ENCODE assay signal across 17 cellular contexts in the genomic region with DNA sequence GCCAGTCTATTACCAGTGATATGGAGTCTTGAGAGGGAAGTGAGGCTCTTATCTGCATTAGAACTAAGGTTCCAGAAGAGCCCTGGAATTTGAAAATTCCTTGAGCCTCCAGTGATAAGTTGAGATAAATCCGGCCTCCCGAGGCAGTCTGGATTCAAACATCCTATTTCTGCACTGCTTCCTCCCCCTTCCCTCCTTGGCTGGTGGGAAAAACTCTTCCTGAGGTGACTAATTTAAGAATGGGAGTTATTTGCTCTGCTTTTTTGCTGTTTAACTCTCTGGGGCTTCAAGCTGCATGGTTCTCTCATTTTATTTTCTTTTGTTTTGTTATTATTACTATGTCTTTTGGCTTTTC. TPM values are rescaled to one million over a fixed set of nuclear protein-coding genes. Genes with fewer than 3 reads are reported as not detected.
DNase-seq lines count a peak whose midpoint lies in the region; ATAC-seq and TF ChIP-seq lines count a peak whose summit lies in the region.
"Had no signal": no experiment of that assay in that cellular context is flagged by ENCODE, and none has a peak within 500 bp of the region (broad histone marks: within the 10 kb centered on the region; RNA-seq: fewer than 3 reads in every experiment).

No MANE protein-coding gene starts in this region.

- H4K8ac ChIP-seq in trophoblast cell (ENCODE audit: low read depth, low read length): no peak overlapping the region

- no peak overlapping the region for H3K18ac ChIP-seq in trophoblast cell (ENCODE audit: low read length)

- H3K79me1 ChIP-seq in trophoblast cell (ENCODE audit: low read length): no peaks in the 10 kb centered on the region

- ATAC-seq in GM23338: no peak
- no peak for ATAC-seq in HG02623 (IDR thresholded peaks at IDR 0.05; ENCODE audit: unreplicated experiment)
- ATAC-seq: activated naive CD8-positive, alpha-beta T cell treated with anti-CD3 and anti-CD28 coated beads, Interleukin-2, amount 50 U/mL, for 24 hours; activated T-cell treated with anti-CD3 and anti-CD28 coated beads, Interleukin-2, amount 50 U/mL, for 4 hours; PC-3 had no signal

- H3K4me2 ChIP-seq in GM23338: no peak overlapping the region
- H3K4me2 ChIP-seq in trophoblast cell (ENCODE audit: low read length): peak overlapping the region; percentile 38

- peaks cover 5% of the 10 kb centered on the region for H3K27me3 Mint-ChIP-seq in GM23338 (ENCODE audit: insufficient read depth, low read depth, poor library complexity)
- H3K27me3 Mint-ChIP-seq: activated naive CD8-positive, alpha-beta T cell treated with anti-CD3 and anti-CD28 coated beads, Interleukin-2, amount 50 U/mL, for 24 hours had no signal

- TF ChIP-seq POLR2A in prostate gland (IDR thresholded peaks at IDR 0.05): no peak

- H2AFZ ChIP-seq in GM23338 (no peak overlapping the region), trophoblast cell (ENCODE audit: insufficient read depth, low read length, poor library complexity) (no peak overlapping the region)

- no peaks in the 10 kb centered on the region for H3K9me2 ChIP-seq in GM23338 (ENCODE audit: insufficient read depth)

- no peak overlapping the region for H4K91ac ChIP-seq in trophoblast cell (ENCODE audit: low read depth, low read length)

- H3K36me3 ChIP-seq in GM23338 (ENCODE audit: insufficient read depth) (no peaks in the 10 kb centered on the region), left ventricle myocardium inferior (no peaks in the 10 kb centered on the region), trophoblast cell (ENCODE audit: control insufficient read depth in 1 of 2, insufficient read depth in 2 of 2, low read length in 2 of 2) (no peaks in the 10 kb centered on the region), prostate gland (no peaks in the 10 kb centered on the region)

- H3K4ac ChIP-seq in trophoblast cell (ENCODE audit: low read depth, low read length): no peak overlapping the region

- H3K4me3 Mint-ChIP-seq in GM23338: no peak overlapping the region
- H3K4me3 Mint-ChIP-seq: activated naive CD8-positive, alpha-beta T cell treated with anti-CD3 and anti-CD28 coated beads, Interleukin-2, amount 50 U/mL, for 24 hours; activated T-cell treated with anti-CD3 and anti-CD28 coated beads, Interleukin-2, amount 50 U/mL, for 4 hours; CD8-positive, alpha-beta memory T cell had no signal

- H3K4me3 ChIP-seq in GM23338: no peak overlapping the region
- H3K4me3 ChIP-seq in cardiac fibroblast (replicated peaks in 1 of 2; ENCODE audit: low read depth in 2 of 2, low read length in 2 of 2): no peak overlapping the region
- no peak overlapping the region for H3K4me3 ChIP-seq in left ventricle myocardium inferior
- no peak overlapping the region for H3K4me3 ChIP-seq in trophoblast cell (ENCODE audit: low read depth, low read length)
- no peak overlapping the region for H3K4me3 ChIP-seq in prostate gland

- H2BK5ac ChIP-seq in trophoblast cell (ENCODE audit: low read depth, low read length, poor library complexity): no peak overlapping the region

- no peak overlapping the region for H3K27ac Mint-ChIP-seq in GM23338
- H3K27ac Mint-ChIP-seq: activated naive CD8-positive, alpha-beta T cell treated with anti-CD3 and anti-CD28 coated beads, Interleukin-2, amount 50 U/mL, for 24 hours; CD8-positive, alpha-beta memory T cell had no signal

- H3K14ac ChIP-seq in trophoblast cell (ENCODE audit: low read length): no peak overlapping the region

- H3K4me1 Mint-ChIP-seq in GM23338: peaks cover 7% of the 10 kb centered on the region
- H3K4me1 Mint-ChIP-seq: activated naive CD8-positive, alpha-beta T cell treated with anti-CD3 and anti-CD28 coated beads, Interleukin-2, amount 50 U/mL, for 24 hours; CD8-positive, alpha-beta memory T cell had no signal

- DNase-seq in GM23338 (ENCODE audit: low spot score): peak; percentile 21
- DNase-seq in cardiac fibroblast (ENCODE audit: low read depth in 2 of 2): peak; percentile 49 to 78
- DNase-seq in left ventricle myocardium inferior: no peak
- DNase-seq in trophoblast cell: peak in 1 of 2 donors; percentile 5
- no peak for DNase-seq in Kasumi-1 (lab: John Stamatoyannopoulos, UW)
- no peak for DNase-seq in NCI-H510A treated with DMSO at 0.1 percent for 48 hours (lab: John Stamatoyannopoulos, UW)
- DNase-seq in prostate gland (ENCODE audit: low spot score): no peak
- DNase-seq: activated CD4-positive, alpha-beta T cell treated with anti-CD3 and anti-CD28 coated beads, Interleukin-2, amount 50 U/mL, for 48 hours; activated naive CD8-positive, alpha-beta T cell treated with anti-CD3 and anti-CD28 coated beads, Interleukin-2, amount 50 U/mL, for 24 hours; activated T-cell treated with anti-CD3 and anti-CD28 coated beads, Interleukin-2, amount 50 U/mL, for 4 hours; CD8-positive, alpha-beta memory T cell; NCI-H187; NCI-H524; PC-3; small intestine; stimulated activated naive CD4-positive, alpha-beta T cell had no signal

- no peak overlapping the region for H2AK5ac ChIP-seq in trophoblast cell (ENCODE audit: low read length)

- H2BK120ac ChIP-seq in trophoblast cell (ENCODE audit: insufficient read depth, low read length, poor library complexity): no peak overlapping the region

- H4K12ac ChIP-seq in trophoblast cell (ENCODE audit: low read depth, low read length): no peak overlapping the region

- H3K9me3 ChIP-seq in left ventricle myocardium inferior (replicated peaks) (peaks cover 8% of the 10 kb centered on the region), trophoblast cell (ENCODE audit: insufficient read depth, low read depth, low read length) (no peaks in the 10 kb centered on the region), prostate gland (no peaks in the 10 kb centered on the region)

- H4K20me1 ChIP-seq in GM23338 (replicated peaks; ENCODE audit: insufficient read depth): no peaks in the 10 kb centered on the region

- no peak overlapping the region for H3K27ac ChIP-seq in GM23338 (ENCODE audit: low read depth)
- H3K27ac ChIP-seq in left ventricle myocardium inferior (replicated peaks): peak overlapping the region; percentile 67
- no peak overlapping the region for H3K27ac ChIP-seq in trophoblast cell (ENCODE audit: low read depth, low read length)
- no peak overlapping the region for H3K27ac ChIP-seq in prostate gland

- H3K9me3 Mint-ChIP-seq in GM23338: peaks cover 17% of the 10 kb centered on the region

- H3K27me3 ChIP-seq in GM23338 (ENCODE audit: insufficient read depth) (no peaks in the 10 kb centered on the region), left ventricle myocardium inferior (ENCODE audit: low read depth) (no peaks in the 10 kb centered on the region), trophoblast cell (ENCODE audit: insufficient read depth, low read length) (no peaks in the 10 kb centered on the region), prostate gland (replicated peaks; ENCODE audit: insufficient read depth) (no peaks in the 10 kb centered on the region)

- no peak overlapping the region for H3K9ac ChIP-seq in trophoblast cell (ENCODE audit: low read length)

- H3F3A ChIP-seq in GM23338 (replicated peaks; ENCODE audit: low read depth): no peaks in the 10 kb centered on the region

- H3K36me3 Mint-ChIP-seq in GM23338 (ENCODE audit: low read depth): peaks cover 10% of the 10 kb centered on the region; the same call in 2 of the 3 replicates

- intact Hi-C loops in left ventricle myocardium inferior (cut with micrococcal nuclease): no loop called here
- intact Hi-C loops in prostate gland (cut with DNase I): no loop called here

- TF ChIP-seq CTCF in GM23338 (conservative IDR thresholded peaks at IDR 0.05; ENCODE audit: low read depth in 2 of 2) (no peak), cardiac fibroblast (IDR thresholded peaks at IDR 0.05; ENCODE audit: low read depth, low read length) (no peak), left ventricle myocardium inferior (IDR thresholded peaks at IDR 0.05; ENCODE audit: borderline replicate concordance) (no peak), prostate gland (IDR thresholded peaks at IDR 0.05) (no peak)

- H3K4me1 ChIP-seq in GM23338 (ENCODE audit: insufficient read depth): no peaks in the 10 kb centered on the region; the same call in 1 of the 2 replicates
- peaks cover 22% of the 10 kb centered on the region for H3K4me1 ChIP-seq in left ventricle myocardium inferior
- H3K4me1 ChIP-seq in trophoblast cell (ENCODE audit: control insufficient read depth in 1 of 2, insufficient read depth in 2 of 2, low read length in 2 of 2): peaks cover 0 to 2% of the 10 kb centered on the region in 2 experiments
- H3K4me1 ChIP-seq in prostate gland (replicated peaks): no peaks in the 10 kb centered on the region

- H2BK12ac ChIP-seq in trophoblast cell (ENCODE audit: low read length): no peak overlapping the region

- H3K79me2 ChIP-seq in GM23338 (replicated peaks; ENCODE audit: insufficient read depth) (no peaks in the 10 kb centered on the region), trophoblast cell (ENCODE audit: control insufficient read depth, insufficient read depth, low read length, poor library complexity) (no peaks in the 10 kb centered on the region)

- no CpG with 5 or more reads among the region's 2 CpGs for WGBS in trophoblast cell (ENCODE audit: extremely low coverage, insufficient coverage, insufficient read length)
- 18% methylated on average over 2 of the region's 2 CpGs for WGBS in prostate gland

- no peak overlapping the region for H3K23ac ChIP-seq in trophoblast cell (ENCODE audit: low read length)

TF ChIP-seq in GM23338, 12 proteins besides CTCF, POLR2A, EP300 and RAD21 (continues in another document):
- TF ChIP-seq, protein P1, sequence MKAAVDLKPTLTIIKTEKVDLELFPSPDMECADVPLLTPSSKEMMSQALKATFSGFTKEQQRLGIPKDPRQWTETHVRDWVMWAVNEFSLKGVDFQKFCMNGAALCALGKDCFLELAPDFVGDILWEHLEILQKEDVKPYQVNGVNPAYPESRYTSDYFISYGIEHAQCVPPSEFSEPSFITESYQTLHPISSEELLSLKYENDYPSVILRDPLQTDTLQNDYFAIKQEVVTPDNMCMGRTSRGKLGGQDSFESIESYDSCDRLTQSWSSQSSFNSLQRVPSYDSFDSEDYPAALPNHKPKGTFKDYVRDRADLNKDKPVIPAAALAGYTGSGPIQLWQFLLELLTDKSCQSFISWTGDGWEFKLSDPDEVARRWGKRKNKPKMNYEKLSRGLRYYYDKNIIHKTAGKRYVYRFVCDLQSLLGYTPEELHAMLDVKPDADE (IDR thresholded peaks at IDR 0.05): no peak
- no peak for TF ChIP-seq JUNB (IDR thresholded peaks at IDR 0.05; ENCODE audit: unreplicated experiment)
- no peak for TF ChIP-seq EZH2 (IDR thresholded peaks at IDR 0.05; ENCODE audit: low read depth, unreplicated experiment)
- no peak for TF ChIP-seq POLR2AphosphoS5 (IDR thresholded peaks at IDR 0.05; ENCODE audit: low read depth)
- TF ChIP-seq EZH2phosphoT487 (IDR thresholded peaks at IDR 0.05; ENCODE audit: unreplicated experiment): no peak

RNA-seq across cellular contexts. Expression of a gene that starts 7.7 kb away (rescaled TPM):
- total RNA-seq in GM23338 (2014; rRNA removed; shearing (Covaris generic)): 210 and 214 TPM in 2 replicates
- polyA plus RNA-seq in GM23338 (2016; fragmentation: Nextera tagmentation; extraction: Ambion mirVana): 475 and 499 TPM in 2 replicates
- total RNA-seq in left ventricle myocardium inferior (187 TPM), prostate gland (100 to 1,000 TPM; 135 to 136 TPM)
- 262 and 267 TPM in 2 replicates for polyA plus RNA-seq in trophoblast cell (2013)

Comparison
In these comparisons a context has a peak if more than half of its experiments do, and no peak if none do; other contexts are left out.
1. DNase-seq: peak in GM23338 (single experiment) and cardiac fibroblast (2 of 2); none in left ventricle myocardium inferior (single experiment), Kasumi-1 (0 of 2), NCI-H510A treated with DMSO at 0.1 percent for 48 hours (single experiment) and prostate gland (single experiment).